ENCODE assay signal across 19 cellular contexts in genomic region chr15:100133001-100133400, GRCh38.
DNase-seq lines count a peak whose midpoint lies in the region; ATAC-seq and TF ChIP-seq lines count a peak whose summit lies in the region.
"Had no signal": no experiment of that assay in that cellular context is flagged by ENCODE, and none has a peak within 500 bp of the region (broad histone marks: within the 10 kb centered on the region; RNA-seq: fewer than 3 reads in every experiment).

No MANE protein-coding gene starts in this region.

- no peak overlapping the region for H3K18ac ChIP-seq in mesendoderm (ENCODE audit: low read length)

- no CpG with 5 or more reads among the region's 3 CpGs for WGBS in mesendoderm (ENCODE audit: extremely low coverage, insufficient coverage, low lambda C conversion rate)

- H3K4me2 ChIP-seq in Karpas-422 (ENCODE audit: low read depth, low read length, poor library complexity, severe bottlenecking), result no peak overlapping the region
- no peak overlapping the region for H3K4me2 ChIP-seq in mesendoderm (ENCODE audit: low read length)
- H3K4me2 ChIP-seq: A549 had no signal

- peak; percentile 9 for TF ChIP-seq CTCF in GM12864 (IDR thresholded peaks at IDR 0.05; ENCODE audit: low read depth, low read length, missing control alignments)
- TF ChIP-seq CTCF in coronary artery (IDR thresholded peaks at IDR 0.05), result no peak

- no peak overlapping the region for H2BK5ac ChIP-seq in mesendoderm (ENCODE audit: low read length)

- H3K4me1 ChIP-seq in Karpas-422 (ENCODE audit: low read length) (no peaks in the 10 kb centered on the region), mesendoderm (ENCODE audit: control insufficient read depth, low read depth, low read length) (no peaks in the 10 kb centered on the region)
- H3K4me1 ChIP-seq: A549 had no signal

- H2AK5ac ChIP-seq in mesendoderm (ENCODE audit: low read length), result no peak overlapping the region

- no peak overlapping the region for H4K8ac ChIP-seq in mesendoderm (ENCODE audit: low read depth, low read length)

- no peak overlapping the region for H2BK120ac ChIP-seq in mesendoderm (ENCODE audit: low read depth, low read length)

- H3K79me2 ChIP-seq in Karpas-422 (ENCODE audit: low read length), result no peaks in the 10 kb centered on the region
- no peaks in the 10 kb centered on the region for H3K79me2 ChIP-seq in mesendoderm (ENCODE audit: control insufficient read depth, insufficient read depth, low read length)

- no peak overlapping the region for H3K56ac ChIP-seq in mesendoderm (ENCODE audit: low read length)

- H2BK15ac ChIP-seq in mesendoderm (replicated peaks; ENCODE audit: low read depth), result no peak overlapping the region

- no peak overlapping the region for H4K5ac ChIP-seq in mesendoderm (ENCODE audit: low read length)

- H3K36me3 ChIP-seq in Karpas-422 (ENCODE audit: insufficient read depth, low read length) (no peaks in the 10 kb centered on the region), mesendoderm (ENCODE audit: control insufficient read depth, insufficient read depth, low read length) (no peaks in the 10 kb centered on the region)
- H3K36me3 ChIP-seq: MG63 had no signal

- no peak for ATAC-seq in HG03442 (IDR thresholded peaks at IDR 0.05; ENCODE audit: unreplicated experiment)
- ATAC-seq: A549, HCT116, PC-3 had no signal

- no peak overlapping the region for H3K9ac ChIP-seq in Karpas-422 (ENCODE audit: low read length)
- no peak overlapping the region for H3K9ac ChIP-seq in mesendoderm (ENCODE audit: low read length)

- H3K4me3 ChIP-seq in GM12864 (ENCODE audit: low read depth, low read length) (no peak overlapping the region), Karpas-422 (ENCODE audit: low read length) (no peak overlapping the region), coronary artery (no peak overlapping the region), mesendoderm (ENCODE audit: low read length) (no peak overlapping the region)
- H3K4me3 ChIP-seq: A549, MG63 had no signal

- H3K4ac ChIP-seq in mesendoderm (ENCODE audit: low read depth, low read length), result no peak overlapping the region

- H4K20me1 ChIP-seq in Karpas-422 (ENCODE audit: insufficient read depth, low read depth, low read length), result no peaks in the 10 kb centered on the region

- H3K9me2 ChIP-seq in Karpas-422 (replicated peaks; ENCODE audit: insufficient read depth, low read length), result no peaks in the 10 kb centered on the region

- H2AFZ ChIP-seq in Karpas-422 (ENCODE audit: low read length), result no peak overlapping the region

- no peaks in the 10 kb centered on the region for H3K27me3 ChIP-seq in Karpas-422 (ENCODE audit: low read length)
- H3K27me3 ChIP-seq in mesendoderm (ENCODE audit: insufficient read depth, low read length, poor library complexity), result no peaks in the 10 kb centered on the region
- H3K27me3 ChIP-seq: MG63 had no signal

- no peak overlapping the region for H3K23ac ChIP-seq in mesendoderm (ENCODE audit: low read length)

- H3K9me3 ChIP-seq in Karpas-422 (ENCODE audit: low read length), result no peaks in the 10 kb centered on the region
- H3K9me3 ChIP-seq: MG63 had no signal

- DNase-seq in GM12864 (ENCODE audit: low read depth) (no peak), Karpas-422 (peak; percentile 43), coronary artery (ENCODE audit: low spot score) (peak; percentile 53), mesendoderm (peak; percentile 28), NCI-H2029 (lab: John Stamatoyannopoulos, UW) (no peak), D341Med (ENCODE audit: low spot score) (no peak)
- DNase-seq: DMS53, EL, Kasumi-1, MG63, NCI-H1417, NCI-H1694 treated with DMSO at 0.1 percent for 48 hours, NCI-H446, NCI-H526, PC-3, Right ventricle myocardium superior had no signal

- H3K27ac ChIP-seq in Karpas-422 (ENCODE audit: low read length), result no peak overlapping the region
- no peak overlapping the region for H3K27ac ChIP-seq in coronary artery
- no peak overlapping the region for H3K27ac ChIP-seq in mesendoderm (ENCODE audit: low read depth, low read length)
- H3K27ac ChIP-seq: A549 had no signal

- no peaks in the 10 kb centered on the region for H3K79me1 ChIP-seq in mesendoderm (ENCODE audit: low read length)

Comparison
In these comparisons a context has a peak if more than half of its experiments do, and no peak if none do; other contexts are left out.
1. DNase-seq: peak in Karpas-422 (single experiment), coronary artery (single experiment) and mesendoderm (single experiment); none in GM12864 (single experiment), NCI-H2029 (single experiment) and D341Med (single experiment).